19 cellular contexts compared by ENCODE assay signal in the genomic region with DNA sequence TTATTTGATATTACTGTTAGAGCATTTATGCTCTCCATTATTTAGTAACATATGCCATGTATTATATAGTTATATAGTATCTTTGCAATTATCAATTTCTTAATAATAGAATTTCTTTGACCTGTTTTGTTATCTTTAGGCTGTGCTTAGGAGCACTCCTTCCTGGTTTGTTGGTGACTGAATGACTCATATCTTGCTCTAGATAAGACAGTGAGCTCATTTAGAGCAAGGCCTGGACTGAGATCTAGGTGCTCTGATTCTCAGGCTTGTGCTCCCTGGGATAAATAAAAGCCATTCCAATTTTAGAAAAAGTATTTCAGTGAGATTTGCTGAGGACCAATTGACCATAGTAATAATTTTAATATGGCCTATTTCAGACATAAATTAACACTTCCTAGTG.
DNase-seq lines count a peak whose midpoint lies in the region; ATAC-seq and TF ChIP-seq lines count a peak whose summit lies in the region.
"Had no signal": no experiment of that assay in that cellular context is flagged by ENCODE, and none has a peak within 500 bp of the region (broad histone marks: within the 10 kb centered on the region; RNA-seq: fewer than 3 reads in every experiment).

No MANE protein-coding gene starts in this region.

- TF ChIP-seq CTCF in body of pancreas (IDR thresholded peaks at IDR 0.05) (no peak), left lung (IDR thresholded peaks at IDR 0.05) (no peak), esophagus muscularis mucosa (IDR thresholded peaks at IDR 0.05) (no peak)

- H3K4me3 ChIP-seq in body of pancreas (no peak overlapping the region), left lung (no peak overlapping the region), esophagus muscularis mucosa (no peak overlapping the region)
- H3K4me3 ChIP-seq: GM23338, lung, sigmoid colon, thyroid gland had no signal

- intact Hi-C loops in body of pancreas (cut with DNase I) (no loop called here), left lung (cut with DNase I) (no loop called here), esophagus muscularis mucosa (cut with DNase I) (no loop called here)

- H3K27me3 ChIP-seq in body of pancreas (no peaks in the 10 kb centered on the region), left lung (no peaks in the 10 kb centered on the region), esophagus muscularis mucosa (no peaks in the 10 kb centered on the region)
- H3K27me3 ChIP-seq: sigmoid colon, thyroid gland had no signal

- DNase-seq in DMS53 (lab: John Stamatoyannopoulos, UW) = peak; percentile 49
- peak; percentile 4 for DNase-seq in HuH-7 (ENCODE audit: low spot score)
- DNase-seq in body of pancreas = peak in 3 of 4 donors; percentile 34 to 51 (median 38)
- DNase-seq in left lung = no peak
- no peak for DNase-seq in NCI-H2227 treated with DMSO at 0.1 percent for 48 hours (lab: John Stamatoyannopoulos, UW)
- DNase-seq in esophagus muscularis mucosa (ENCODE audit: extremely low spot score) = no peak
- DNase-seq: activated CD4-positive, alpha-beta T cell treated with anti-CD3 and anti-CD28 coated beads for 36 hours; activated CD8-positive, alpha-beta memory T cell treated with anti-CD3 and anti-CD28 coated beads, Interleukin-2, amount 10 ng/mL, durations not matched to agents 7 days and 5 days; CD4-positive, CD25-positive, alpha-beta regulatory T cell; DMS79 treated with DMSO at 0.1 percent for 48 hours; naive B cell; NCI-H187; sigmoid colon; stimulated activated naive CD4-positive, alpha-beta T cell had no signal

- H3K9me3 ChIP-seq in body of pancreas (no peaks in the 10 kb centered on the region), left lung (no peaks in the 10 kb centered on the region), esophagus muscularis mucosa (no peaks in the 10 kb centered on the region)
- H3K9me3 ChIP-seq: sigmoid colon, thyroid gland had no signal

- no peak for TF ChIP-seq EP300 in esophagus muscularis mucosa (IDR thresholded peaks at IDR 0.05)

- TF ChIP-seq POLR2A in body of pancreas (IDR thresholded peaks at IDR 0.05) (no peak), esophagus muscularis mucosa (IDR thresholded peaks at IDR 0.05; ENCODE audit: low read depth) (no peak)

- H3K27ac ChIP-seq in body of pancreas = peak overlapping the region in 1 of 4 donors; percentile 56
- H3K27ac ChIP-seq in left lung = no peak overlapping the region
- no peak overlapping the region for H3K27ac ChIP-seq in esophagus muscularis mucosa (replicated peaks in 1 of 4)
- H3K27ac ChIP-seq: sigmoid colon, thyroid gland had no signal

- H3K36me3 ChIP-seq in body of pancreas (replicated peaks in 1 of 2; ENCODE audit: insufficient read depth in 1 of 2, low read depth in 2 of 2) = no peaks in the 10 kb centered on the region
- no peaks in the 10 kb centered on the region for H3K36me3 ChIP-seq in left lung
- H3K36me3 ChIP-seq in esophagus muscularis mucosa = no peaks in the 10 kb centered on the region
- H3K36me3 ChIP-seq: sigmoid colon, thyroid gland had no signal

- ATAC-seq in body of pancreas = peak; percentile 100
- peak; percentile 46 for ATAC-seq in left lung
- ATAC-seq in HG03432 (IDR thresholded peaks at IDR 0.05; ENCODE audit: unreplicated experiment) = no peak
- ATAC-seq in GM18519 (IDR thresholded peaks at IDR 0.05; ENCODE audit: low FRiP score, unreplicated experiment) = no peak
- ATAC-seq: activated CD4-positive, alpha-beta T cell treated with anti-CD3 and anti-CD28 coated beads for 36 hours; activated CD8-positive, alpha-beta memory T cell treated with anti-CD3 and anti-CD28 coated beads, Interleukin-2, amount 10 ng/mL, durations not matched to agents 7 days and 5 days; GM23338 had no signal

- H3K4me1 ChIP-seq in body of pancreas (peaks cover 16% of the 10 kb centered on the region), left lung (no peaks in the 10 kb centered on the region), esophagus muscularis mucosa (no peaks in the 10 kb centered on the region)
- H3K4me1 ChIP-seq: sigmoid colon, thyroid gland had no signal

Comparison
In these comparisons a context has a peak if more than half of its experiments do, and no peak if none do; other contexts are left out.
1. DNase-seq: peak in DMS53 (single experiment), HuH-7 (single experiment) and body of pancreas (3 of 4); none in left lung (0 of 2), NCI-H2227 treated with DMSO at 0.1 percent for 48 hours (single experiment) and esophagus muscularis mucosa (single experiment).
2. ATAC-seq: peak in body of pancreas (single experiment) and left lung (single experiment); none in HG03432 (single experiment) and GM18519 (single experiment).